Comparison of ENCODE assay signal across 10 cellular contexts in the genomic region with DNA sequence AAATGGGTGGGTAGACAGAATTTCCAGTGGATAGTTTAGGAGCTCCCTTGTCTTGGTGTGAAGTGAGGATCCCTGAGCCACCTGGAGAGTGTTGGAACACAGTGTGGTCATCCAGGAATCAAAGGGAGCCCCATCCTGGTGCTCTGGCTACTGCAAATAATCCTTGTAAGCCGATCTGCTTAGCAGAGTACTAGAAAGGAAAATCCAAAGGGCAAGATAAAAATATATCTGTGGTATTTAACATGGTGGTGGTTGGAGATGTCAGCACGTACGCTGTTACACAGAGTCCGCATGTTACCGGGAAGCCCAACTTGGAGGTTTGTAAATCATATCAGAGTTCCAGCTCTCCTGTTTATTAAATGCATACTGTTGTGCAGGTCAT.
"Had no signal": no experiment of that assay in that cellular context is flagged by ENCODE, and none has a peak within 500 bp of the region (broad histone marks: within the 10 kb centered on the region; RNA-seq: fewer than 3 reads in every experiment).

No MANE protein-coding gene starts in this region.

- H3K27ac ChIP-seq: dorsolateral prefrontal cortex had no signal

- DNase-seq: activated CD4-positive, alpha-beta T cell treated with anti-CD3 and anti-CD28 coated beads, Interleukin-2, amount 50 U/mL, for 4 hours; activated CD4-positive, CD25-positive, alpha-beta regulatory T cell treated with anti-CD3 and anti-CD28 coated beads, Interleukin-2, amount 50 U/mL, for 72 hours; activated naive CD8-positive, alpha-beta T cell treated with anti-CD3 and anti-CD28 coated beads, Interleukin-2, amount 10 ng/mL, durations not matched to agents 7 days and 5 days; activated T-cell treated with anti-CD3 and anti-CD28 coated beads, Interleukin-2, amount 50 U/mL, for 72 hours; anterior cingulate cortex; dorsolateral prefrontal cortex; left colon; retina; substantia nigra had no signal

- ATAC-seq: activated T-cell treated with anti-CD3 and anti-CD28 coated beads, Interleukin-2, amount 50 U/mL, for 72 hours; left colon had no signal

- H3K4me3 ChIP-seq: dorsolateral prefrontal cortex, smooth muscle cell had no signal

- H3K27me3 ChIP-seq: dorsolateral prefrontal cortex had no signal
